Comparison of ENCODE assay signal across 20 cellular contexts in the genomic region with DNA sequence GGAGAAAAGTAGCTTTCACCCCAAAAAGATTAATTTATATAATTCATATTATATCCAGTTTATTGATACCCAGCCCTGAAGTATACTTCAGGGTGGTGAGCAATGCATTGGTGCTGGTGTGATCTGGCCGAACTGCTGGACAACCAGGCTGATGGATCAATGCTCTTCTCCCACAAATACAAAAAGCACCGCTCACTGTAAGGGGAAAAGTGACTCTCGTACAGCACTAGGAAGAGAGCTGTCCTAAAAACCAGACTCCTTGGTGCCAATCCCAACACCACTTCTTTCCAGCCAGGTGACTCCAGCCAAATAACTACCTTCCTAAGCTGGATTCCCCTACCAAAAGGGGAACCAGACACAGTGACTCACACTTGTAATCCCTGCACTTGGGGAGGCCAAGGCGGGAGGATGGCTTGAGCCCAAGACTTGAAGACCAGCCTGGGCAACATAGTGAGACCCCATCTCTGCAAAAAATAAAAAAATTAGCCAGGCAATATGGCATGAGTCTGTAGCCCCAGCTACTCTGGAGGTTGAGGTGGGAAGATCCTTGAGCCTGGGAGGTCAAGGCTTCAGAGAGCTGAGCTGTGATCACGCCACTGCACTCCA.
"Had no signal": no experiment of that assay in that cellular context is flagged by ENCODE, and none has a peak within 500 bp of the region (broad histone marks: within the 10 kb centered on the region; RNA-seq: fewer than 3 reads in every experiment).

No MANE protein-coding gene starts in this region.

- H3K4me3 Mint-ChIP-seq: activated CD4-positive, alpha-beta memory T cell treated with anti-CD3 and anti-CD28 coated beads for 36 hours; activated CD8-positive, alpha-beta memory T cell treated with anti-CD3 and anti-CD28 coated beads, Interleukin-2, amount 10 ng/mL, durations not matched to agents 7 days and 5 days; activated naive CD4-positive, alpha-beta T cell treated with anti-CD3 and anti-CD28 coated beads for 36 hours; activated T-cell treated with anti-CD3 and anti-CD28 coated beads, Interleukin-2, amount 50 U/mL, for 4 hours; mesothelial cell of epicardium; natural killer cell treated with Interleukin-12 subunit alpha and Interleukin-12 subunit beta and Interleukin-15 and Interleukin-18, amount 100 ng/mL, for 72 hours; stimulated activated naive CD8-positive, alpha-beta T cell treated with anti-CD3 and anti-CD28 coated beads, Interleukin-15, Interleukin-2, amounts not matched to agents 100 ng/mL and 50 ng/mL, for 24 hours; T-helper 1 cell treated with Interleukin-12 subunit alpha and Interleukin-12 subunit beta and Interleukin-4 antibody, amounts not matched to agents 30 μg/mL and 1 μg/mL, for 36 hours had no signal

- H3K9me3 Mint-ChIP-seq: activated CD4-positive, alpha-beta memory T cell treated with anti-CD3 and anti-CD28 coated beads for 36 hours; activated naive CD4-positive, alpha-beta T cell treated with anti-CD3 and anti-CD28 coated beads for 36 hours; activated T-cell treated with anti-CD3 and anti-CD28 coated beads, Interleukin-2, amount 50 U/mL, for 4 hours; mesothelial cell of epicardium; natural killer cell treated with Interleukin-12 subunit alpha and Interleukin-12 subunit beta and Interleukin-15 and Interleukin-18, amount 100 ng/mL, for 72 hours; stimulated activated naive CD8-positive, alpha-beta T cell treated with anti-CD3 and anti-CD28 coated beads, Interleukin-15, Interleukin-2, amounts not matched to agents 100 ng/mL and 50 ng/mL, for 24 hours; T-helper 1 cell treated with Interleukin-12 subunit alpha and Interleukin-12 subunit beta and Interleukin-4 antibody, amounts not matched to agents 30 μg/mL and 1 μg/mL, for 36 hours had no signal

- H3K4me1 ChIP-seq: body of pancreas, lower lobe of right lung, suprapubic skin, transverse colon, uterus had no signal

- H3K27me3 ChIP-seq: body of pancreas, suprapubic skin, uterus had no signal

- DNase-seq: activated CD4-positive, alpha-beta memory T cell treated with anti-CD3 and anti-CD28 coated beads for 36 hours; activated CD4-positive, alpha-beta T cell treated with anti-CD3 and anti-CD28 coated beads for 4 hours; activated CD8-positive, alpha-beta memory T cell treated with anti-CD3 and anti-CD28 coated beads, Interleukin-2, amount 10 ng/mL, durations not matched to agents 7 days and 5 days; activated naive CD4-positive, alpha-beta T cell treated with anti-CD3 and anti-CD28 coated beads for 36 hours; activated T-cell treated with anti-CD3 and anti-CD28 coated beads, Interleukin-2, amount 50 U/mL, for 4 hours; body of pancreas; foreskin melanocyte; glutamatergic neuron; hippocampal formation; left colon; lower lobe of right lung; nucleus accumbens; stimulated activated CD4-positive, alpha-beta T cell treated with anti-CD3 and anti-CD28 coated beads, Interleukin-2, amount 100 ng/mL, for 24 hours; transverse colon; uterus had no signal

- H3K4me3 ChIP-seq: body of pancreas, lower lobe of right lung, suprapubic skin, transverse colon, uterus had no signal

- H3K36me3 Mint-ChIP-seq: activated CD4-positive, alpha-beta memory T cell treated with anti-CD3 and anti-CD28 coated beads for 36 hours; mesothelial cell of epicardium; natural killer cell treated with Interleukin-12 subunit alpha and Interleukin-12 subunit beta and Interleukin-15 and Interleukin-18, amount 100 ng/mL, for 72 hours had no signal

- ATAC-seq: activated CD8-positive, alpha-beta memory T cell treated with anti-CD3 and anti-CD28 coated beads, Interleukin-2, amount 10 ng/mL, durations not matched to agents 7 days and 5 days; activated T-cell treated with anti-CD3 and anti-CD28 coated beads, Interleukin-2, amount 50 U/mL, for 4 hours; body of pancreas; left colon; lower lobe of right lung; natural killer cell treated with Interleukin-12 subunit alpha and Interleukin-12 subunit beta and Interleukin-15 and Interleukin-18, amount 100 ng/mL, for 72 hours had no signal

- H3K9me3 ChIP-seq: body of pancreas, lower lobe of right lung, suprapubic skin, transverse colon, uterus had no signal

- H3K27ac ChIP-seq: body of pancreas, lower lobe of right lung, suprapubic skin, transverse colon, uterus had no signal

- H3K36me3 ChIP-seq: lower lobe of right lung, suprapubic skin, transverse colon, uterus had no signal

- H3K27ac Mint-ChIP-seq: activated CD4-positive, alpha-beta memory T cell treated with anti-CD3 and anti-CD28 coated beads for 36 hours; activated CD8-positive, alpha-beta memory T cell treated with anti-CD3 and anti-CD28 coated beads, Interleukin-2, amount 10 ng/mL, durations not matched to agents 7 days and 5 days; activated naive CD4-positive, alpha-beta T cell treated with anti-CD3 and anti-CD28 coated beads for 36 hours; mesothelial cell of epicardium; stimulated activated naive CD8-positive, alpha-beta T cell treated with anti-CD3 and anti-CD28 coated beads, Interleukin-15, Interleukin-2, amounts not matched to agents 100 ng/mL and 50 ng/mL, for 24 hours; T-helper 1 cell treated with Interleukin-12 subunit alpha and Interleukin-12 subunit beta and Interleukin-4 antibody, amounts not matched to agents 30 μg/mL and 1 μg/mL, for 36 hours had no signal
